19 cellular contexts compared by ENCODE assay signal in genomic region chr9:115158666-115159481, GRCh38. TPM values are rescaled to one million over a fixed set of nuclear protein-coding genes. Genes with fewer than 3 reads are reported as not detected.
DNase-seq lines count a peak whose midpoint lies in the region; ATAC-seq and TF ChIP-seq lines count a peak whose summit lies in the region.
"Had no signal": no experiment of that assay in that cellular context is flagged by ENCODE, and none has a peak within 500 bp of the region (broad histone marks: within the 10 kb centered on the region; RNA-seq: fewer than 3 reads in every experiment).

No MANE protein-coding gene starts in this region.

- RAD21 ChIA-PET in HCT116 (lab: Charles Lee; ENCODE audit: low non-redundant PET in 1 of 2, low total read pairs in 2 of 2, uncharacterized antibody in 2 of 2, unreplicated experiment in 2 of 2), result no interaction called here

- H2BK15ac ChIP-seq in mesendoderm (replicated peaks; ENCODE audit: low read depth), result no peak overlapping the region

- H4K20me1 ChIP-seq in HCT116 (ENCODE audit: insufficient read depth), result no peaks in the 10 kb centered on the region

- H3K27me3 ChIP-seq in HCT116 (ENCODE audit: insufficient read depth, low read length) (no peaks in the 10 kb centered on the region), mesendoderm (ENCODE audit: insufficient read depth, low read length, poor library complexity) (no peaks in the 10 kb centered on the region)
- H3K27me3 ChIP-seq: BE2C, right atrium auricular region had no signal

- no peak overlapping the region for H3K23ac ChIP-seq in mesendoderm (ENCODE audit: low read length)

- H3K9me2 ChIP-seq in HCT116 (ENCODE audit: insufficient read depth), result no peaks in the 10 kb centered on the region

- H2AK5ac ChIP-seq in mesendoderm (ENCODE audit: low read length), result no peak overlapping the region

- H2BK120ac ChIP-seq in mesendoderm (ENCODE audit: low read depth, low read length), result no peak overlapping the region

- BruUV-seq in HCT116 (replicated peaks; lab: Mats Ljungman, UMichigan), result no TSS peak

- H3K27ac ChIP-seq in HCT116 (ENCODE audit: low read depth, low read length), result no peak overlapping the region
- H3K27ac ChIP-seq in mesendoderm (ENCODE audit: low read depth, low read length), result no peak overlapping the region
- H3K27ac ChIP-seq: left ventricle myocardium inferior, right atrium auricular region had no signal

- no peak for ATAC-seq in HCT116
- no peak for ATAC-seq in sciatic nerve
- ATAC-seq in stimulated activated memory B cell treated with anti-CD40 and anti-IgM and Interleukin-4, amounts not matched to agents 10 μg/mL and 1 μg/mL and 100 μg/mL, for 72 hours, result no peak
- no peak for ATAC-seq in GM18520 (IDR thresholded peaks at IDR 0.05; ENCODE audit: unreplicated experiment)
- ATAC-seq: naive thymus-derived CD4-positive, alpha-beta T cell; stimulated activated effector memory CD8-positive, alpha-beta T cell treated with anti-CD3 and anti-CD28 coated beads, Interleukin-12 subunit alpha, Interleukin-12 subunit beta, amount 100 ng/mL, for 72 hours had no signal

- H3K27ac Mint-ChIP-seq in stimulated activated memory B cell treated with anti-CD40 and anti-IgM and Interleukin-4, amounts not matched to agents 10 μg/mL and 1 μg/mL and 100 μg/mL, for 72 hours, result no peak overlapping the region
- H3K27ac Mint-ChIP-seq: naive thymus-derived CD4-positive, alpha-beta T cell; stimulated activated effector memory CD8-positive, alpha-beta T cell treated with anti-CD3 and anti-CD28 coated beads, Interleukin-12 subunit alpha, Interleukin-12 subunit beta, amount 100 ng/mL, for 72 hours had no signal

- POLR2A ChIA-PET in AG04449 (lab: Yijun Ruan, JAX), result interaction anchor here (0.7 kb wide), 1 partner anchor 415 kb away, joined by 3 read pairs; no protein-coding TSS in a partner anchor
- POLR2A ChIA-PET in HCT116 (lab: Charles Lee), result no interaction called here

- CTCF ChIA-PET in AG04449 (lab: Yijun Ruan, JAX), result no interaction called here
- CTCF ChIA-PET in HCT116 (lab: Charles Lee), result interaction anchor here (1.3 kb wide), 1 partner anchor 10 kb away, joined by 3 read pairs; no protein-coding TSS in a partner anchor

- peaks cover 8% of the 10 kb centered on the region for H3K9me3 Mint-ChIP-seq in stimulated activated memory B cell treated with anti-CD40 and anti-IgM and Interleukin-4, amounts not matched to agents 10 μg/mL and 1 μg/mL and 100 μg/mL, for 72 hours

- H3K79me1 ChIP-seq in mesendoderm (ENCODE audit: low read length), result no peaks in the 10 kb centered on the region

- H4K5ac ChIP-seq in mesendoderm (ENCODE audit: low read length), result no peak overlapping the region

- H2BK5ac ChIP-seq in mesendoderm (ENCODE audit: low read length), result no peak overlapping the region

- H3K4me3 Mint-ChIP-seq in stimulated activated memory B cell treated with anti-CD40 and anti-IgM and Interleukin-4, amounts not matched to agents 10 μg/mL and 1 μg/mL and 100 μg/mL, for 72 hours, result no peak overlapping the region
- H3K4me3 Mint-ChIP-seq: naive thymus-derived CD4-positive, alpha-beta T cell; stimulated activated effector memory CD8-positive, alpha-beta T cell treated with anti-CD3 and anti-CD28 coated beads, Interleukin-12 subunit alpha, Interleukin-12 subunit beta, amount 100 ng/mL, for 72 hours had no signal

- no peak for TF ChIP-seq POLR2A in HCT116 (IDR thresholded peaks at IDR 0.05; ENCODE audit: borderline replicate concordance, extremely low read depth, insufficient read depth, insufficient read length)

- H3K4me3 ChIP-seq in AG04449 (ENCODE audit: low read depth, low read length) (no peak overlapping the region), HCT116 (replicated peaks in 1 of 2; ENCODE audit: low read depth in 1 of 2, low read length in 2 of 2) (no peak overlapping the region), cardiac fibroblast (replicated peaks in 1 of 2; ENCODE audit: low read depth in 2 of 2, low read length in 2 of 2) (no peak overlapping the region), mesendoderm (ENCODE audit: low read length) (no peak overlapping the region)
- H3K4me3 ChIP-seq: left ventricle myocardium inferior, right atrium auricular region had no signal

- in situ Hi-C loops in KBM-7 (cut with MboI; ENCODE audit: low pct_unique_long_range_greater_than_20kb, low sequenced_read_pairs), result no loop called here

- H3K9me3 ChIP-seq in HCT116 (ENCODE audit: control insufficient read depth in 1 of 2, insufficient read depth in 1 of 2, low read depth in 1 of 2, low read length in 2 of 2), result no peaks in the 10 kb centered on the region
- H3K9me3 ChIP-seq: BE2C, left ventricle myocardium inferior, right atrium auricular region had no signal

- H3K9ac ChIP-seq in HCT116 (ENCODE audit: low read length) (no peak overlapping the region), mesendoderm (ENCODE audit: low read length) (no peak overlapping the region)

- peak; percentile 47 for DNase-seq in AG04449 (ENCODE audit: low read depth, low spot score)
- DNase-seq in HCT116 (ENCODE audit: low read depth, low spot score), result no peak
- peak; percentile 26 to 78 for DNase-seq in cardiac fibroblast (ENCODE audit: low read depth in 2 of 2)
- DNase-seq in mesendoderm, result no peak
- DNase-seq in sciatic nerve (ENCODE audit: low spot score), result no peak
- no peak for DNase-seq in KBM-7
- DNase-seq: BE2C; DMS53; hypothalamus; Kasumi-1; left ventricle myocardium inferior; naive thymus-derived CD4-positive, alpha-beta T cell; NCI-H146; NCI-H526; SW 1271 had no signal

- no peak for TF ChIP-seq RAD21 in HCT116 (IDR thresholded peaks at IDR 0.05; ENCODE audit: low read depth)

- no peaks in the 10 kb centered on the region for H3K4me1 Mint-ChIP-seq in stimulated activated memory B cell treated with anti-CD40 and anti-IgM and Interleukin-4, amounts not matched to agents 10 μg/mL and 1 μg/mL and 100 μg/mL, for 72 hours
- H3K4me1 Mint-ChIP-seq: stimulated activated effector memory CD8-positive, alpha-beta T cell treated with anti-CD3 and anti-CD28 coated beads, Interleukin-12 subunit alpha, Interleukin-12 subunit beta, amount 100 ng/mL, for 72 hours had no signal

- intact Hi-C loops in HCT116 (cut with micrococcal nuclease) (no loop called here), sciatic nerve (cut with DNase I) (no loop called here)

- H3K56ac ChIP-seq in mesendoderm (ENCODE audit: low read length), result no peak overlapping the region

- H3K4me2 ChIP-seq in HCT116 (ENCODE audit: low read length), result no peak overlapping the region
- no peak overlapping the region for H3K4me2 ChIP-seq in mesendoderm (ENCODE audit: low read length)

- H3K36me3 ChIP-seq in HCT116 (ENCODE audit: control insufficient read depth in 1 of 2, insufficient read depth in 2 of 2, low read length in 2 of 2) (no peaks in the 10 kb centered on the region), mesendoderm (ENCODE audit: control insufficient read depth, insufficient read depth, low read length) (no peaks in the 10 kb centered on the region)
- H3K36me3 ChIP-seq: BE2C, left ventricle myocardium inferior, right atrium auricular region had no signal

- no peaks in the 10 kb centered on the region for H3K27me3 Mint-ChIP-seq in stimulated activated memory B cell treated with anti-CD40 and anti-IgM and Interleukin-4, amounts not matched to agents 10 μg/mL and 1 μg/mL and 100 μg/mL, for 72 hours

- no peaks in the 10 kb centered on the region for H3K79me2 ChIP-seq in HCT116 (ENCODE audit: insufficient read depth, low read length)
- no peaks in the 10 kb centered on the region for H3K79me2 ChIP-seq in mesendoderm (ENCODE audit: control insufficient read depth, insufficient read depth, low read length)

- TF ChIP-seq CTCF in AG04449 (IDR thresholded peaks at IDR 0.05; ENCODE audit: insufficient read depth, low read length, missing control alignments), result no peak
- TF ChIP-seq CTCF in HCT116 (IDR thresholded peaks at IDR 0.05 in 2 of 3, conservative IDR thresholded peaks at IDR 0.05 in 1 of 3; ENCODE audit: borderline replicate concordance in 1 of 3, insufficient read depth in 1 of 3, low read depth in 2 of 3, low read length in 2 of 3), result no peak
- TF ChIP-seq CTCF in cardiac fibroblast (IDR thresholded peaks at IDR 0.05; ENCODE audit: low read depth, low read length), result no peak

- no peaks in the 10 kb centered on the region for H3K36me3 Mint-ChIP-seq in stimulated activated memory B cell treated with anti-CD40 and anti-IgM and Interleukin-4, amounts not matched to agents 10 μg/mL and 1 μg/mL and 100 μg/mL, for 72 hours
- H3K36me3 Mint-ChIP-seq: stimulated activated effector memory CD8-positive, alpha-beta T cell treated with anti-CD3 and anti-CD28 coated beads, Interleukin-12 subunit alpha, Interleukin-12 subunit beta, amount 100 ng/mL, for 72 hours had no signal

- H3K4me1 ChIP-seq in HCT116 (ENCODE audit: control insufficient read depth in 1 of 2, insufficient read depth in 2 of 2, low read length in 2 of 2) (peaks cover 20 to 39% of the 10 kb centered on the region in 2 experiments), mesendoderm (ENCODE audit: control insufficient read depth, low read depth, low read length) (peaks cover 2% of the 10 kb centered on the region)
- H3K4me1 ChIP-seq: BE2C, left ventricle myocardium inferior, right atrium auricular region had no signal

- no peak overlapping the region for H2AFZ ChIP-seq in HCT116 (ENCODE audit: low read depth, low read length, poor library complexity, severe bottlenecking)

- peak overlapping the region; percentile 41 for H3K4ac ChIP-seq in mesendoderm (ENCODE audit: low read depth, low read length)

- H3K18ac ChIP-seq in mesendoderm (ENCODE audit: low read length), result no peak overlapping the region

- WGBS in mesendoderm (ENCODE audit: extremely low coverage, insufficient coverage, low lambda C conversion rate), result no CpG with 5 or more reads among the region's 7 CpGs

- H4K8ac ChIP-seq in mesendoderm (ENCODE audit: low read depth, low read length), result no peak overlapping the region

TF ChIP-seq in HCT116, 20 proteins besides CTCF, POLR2A, EP300 and RAD21:
- no peak for TF ChIP-seq ATF3 (IDR thresholded peaks at IDR 0.05)
- TF ChIP-seq CEBPB (IDR thresholded peaks at IDR 0.05; ENCODE audit: low read depth), result peak; percentile 23; the same call in 1 of the 2 replicates
- 0 out of 2 replicates have a peak, but pooled peaks have one; percentile 15 for TF ChIP-seq JUND (IDR thresholded peaks at IDR 0.05)

RNA-seq across cellular contexts. Expression of gene TNC, which starts 40.9 kb away (rescaled TPM):
- total RNA-seq in HCT116 (2021; ENCODE audit: unreplicated experiment), result 0.49 TPM
- polyA plus RNA-seq in HCT116 (2012), result 0.61 and 0.62 TPM in 2 replicates
- 16.1 TPM for polyA plus RNA-seq in mesendoderm (2013, experiment 1 of 2)
- 16.9 TPM for polyA plus RNA-seq in mesendoderm (2013, experiment 2 of 2)
- 28.6 TPM for total RNA-seq in sciatic nerve
- polyA plus RNA-seq: naive thymus-derived CD4-positive, alpha-beta T cell had no signal

Comparison
In these comparisons a context has a peak if more than half of its experiments do, and no peak if none do; other contexts are left out.
1. DNase-seq: peak in AG04449 (single experiment) and cardiac fibroblast (2 of 2); none in HCT116 (single experiment), mesendoderm (single experiment), sciatic nerve (single experiment) and KBM-7 (single experiment).
2. RNA of gene TNC, which starts 40.9 kb away (total RNA-seq): 28.6 TPM in sciatic nerve (single experiment); 0.49 TPM in HCT116 (single experiment); every median in the first group is over 10 times any median in the second.